In the genomic region with DNA sequence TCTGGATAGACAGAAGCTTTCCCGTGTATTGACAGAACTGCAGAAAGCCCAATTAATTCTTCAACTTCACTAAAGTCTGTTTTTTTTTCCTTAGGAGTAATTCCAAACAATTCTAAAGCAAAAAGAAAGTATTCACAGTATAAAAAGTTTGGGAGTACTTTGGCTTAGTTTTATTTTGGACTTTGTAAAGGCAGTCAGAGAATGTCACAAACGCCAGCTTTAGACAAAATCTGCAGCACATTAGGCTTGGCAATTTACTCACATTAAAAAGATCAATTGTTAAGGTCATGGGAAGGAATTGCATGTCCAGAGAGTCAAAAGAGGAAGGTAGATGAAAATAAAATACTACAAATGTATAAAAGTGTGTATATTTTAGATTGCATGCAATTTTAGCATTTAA, we compare ENCODE assay signal across 16 cellular contexts. TPM values are rescaled to one million over a fixed set of nuclear protein-coding genes. Genes with fewer than 3 reads are reported as not detected.
DNase-seq lines count a peak whose midpoint lies in the region; ATAC-seq and TF ChIP-seq lines count a peak whose summit lies in the region.
"Had no signal": no experiment of that assay in that cellular context is flagged by ENCODE, and none has a peak within 500 bp of the region (broad histone marks: within the 10 kb centered on the region; RNA-seq: fewer than 3 reads in every experiment).

No MANE protein-coding gene starts in this region.

- intact Hi-C loops in right lobe of liver (cut with DNase I): no loop called here

- no peak overlapping the region for H2BK5ac ChIP-seq in neuronal stem cell (ENCODE audit: low read length)

- H3K27ac Mint-ChIP-seq in activated T-cell treated with anti-CD3 and anti-CD28 coated beads, Interleukin-2, amount 50 U/mL, for 72 hours: no peak overlapping the region
- H3K27ac Mint-ChIP-seq: CD4-positive, alpha-beta memory T cell; HFFc6 had no signal

- peak overlapping the region; percentile 59 for H2AFZ ChIP-seq in neuronal stem cell (ENCODE audit: low read length)

- no peak overlapping the region for H3K4me3 Mint-ChIP-seq in activated T-cell treated with anti-CD3 and anti-CD28 coated beads, Interleukin-2, amount 50 U/mL, for 72 hours
- H3K4me3 Mint-ChIP-seq: CD4-positive, alpha-beta memory T cell; HFFc6 had no signal

- H3K27ac ChIP-seq in right lobe of liver (peak overlapping the region in 1 of 3 donors; percentile 14), neuronal stem cell (replicated peaks; ENCODE audit: low read length) (no peak overlapping the region), WERI-Rb-1 (no peak overlapping the region)

- no peak overlapping the region for H2BK120ac ChIP-seq in neuronal stem cell (ENCODE audit: low read depth, low read length)

- H3K18ac ChIP-seq in neuronal stem cell (ENCODE audit: low read length): no peak overlapping the region

- TF ChIP-seq CTCF in right lobe of liver (IDR thresholded peaks at IDR 0.05): no peak
- no peak for TF ChIP-seq CTCF in WERI-Rb-1 (IDR thresholded peaks at IDR 0.05; ENCODE audit: low read depth, low read length)

- H3K36me3 Mint-ChIP-seq in activated T-cell treated with anti-CD3 and anti-CD28 coated beads, Interleukin-2, amount 50 U/mL, for 72 hours (ENCODE audit: insufficient read depth in 2 of 2): no peaks in the 10 kb centered on the region
- H3K36me3 Mint-ChIP-seq: CD4-positive, alpha-beta memory T cell had no signal

- H4K8ac ChIP-seq in neuronal stem cell (ENCODE audit: low read depth, low read length): no peak overlapping the region

- H2BK12ac ChIP-seq in neuronal stem cell (ENCODE audit: low read length): no peak overlapping the region

- peak; percentile 65 to 73 (median 70) for ATAC-seq in right lobe of liver
- no peak for ATAC-seq in activated T-cell treated with anti-CD3 and anti-CD28 coated beads, Interleukin-2, amount 50 U/mL, for 72 hours (replicated peaks in 1 of 2)

- H2BK15ac ChIP-seq in neuronal stem cell (ENCODE audit: low read length): no peak overlapping the region

- no peak overlapping the region for H4K91ac ChIP-seq in neuronal stem cell (ENCODE audit: low read depth, low read length, poor library complexity)

- H3K4me3 ChIP-seq in right lobe of liver (no peak overlapping the region), neuronal stem cell (ENCODE audit: low read length in 2 of 2) (no peak overlapping the region), WERI-Rb-1 (ENCODE audit: low read depth, low read length) (no peak overlapping the region)
- H3K4me3 ChIP-seq: HAP-1 had no signal

- no peak overlapping the region for H3K4ac ChIP-seq in neuronal stem cell (ENCODE audit: low read length)

- H3K4me1 Mint-ChIP-seq in activated T-cell treated with anti-CD3 and anti-CD28 coated beads, Interleukin-2, amount 50 U/mL, for 72 hours (ENCODE audit: low read depth): no peaks in the 10 kb centered on the region
- H3K4me1 Mint-ChIP-seq: CD4-positive, alpha-beta memory T cell had no signal

- H3K27me3 ChIP-seq in right lobe of liver (no peaks in the 10 kb centered on the region), neuronal stem cell (ENCODE audit: control insufficient read depth in 3 of 3, insufficient read depth in 3 of 3, low read depth in 1 of 3, low read length in 3 of 3) (no peaks in the 10 kb centered on the region), WERI-Rb-1 (ENCODE audit: insufficient read depth, low read depth, severe bottlenecking) (no peaks in the 10 kb centered on the region)

- H3K9me3 Mint-ChIP-seq in activated T-cell treated with anti-CD3 and anti-CD28 coated beads, Interleukin-2, amount 50 U/mL, for 72 hours: peaks cover 0 to 2% of the 10 kb centered on the region in 2 donors
- H3K9me3 Mint-ChIP-seq: HFFc6 had no signal

- no peak overlapping the region for H3K14ac ChIP-seq in neuronal stem cell (ENCODE audit: low read length)

- H3K23ac ChIP-seq in neuronal stem cell (ENCODE audit: low read depth, low read length, poor library complexity): no peak overlapping the region

- TF ChIP-seq POLR2A in right lobe of liver (IDR thresholded peaks at IDR 0.05): no peak

- no peak overlapping the region for H3K4me2 ChIP-seq in neuronal stem cell (ENCODE audit: insufficient read depth, low read length, poor library complexity, severe bottlenecking)

- no peaks in the 10 kb centered on the region for H3K36me3 ChIP-seq in right lobe of liver
- no peaks in the 10 kb centered on the region for H3K36me3 ChIP-seq in neuronal stem cell (replicated peaks in 1 of 2; ENCODE audit: control insufficient read depth in 2 of 2, insufficient read depth in 2 of 2, low read length in 2 of 2)
- H3K36me3 ChIP-seq in WERI-Rb-1: no peaks in the 10 kb centered on the region
- H3K36me3 ChIP-seq: HAP-1 had no signal

- H3K9me3 ChIP-seq in right lobe of liver (no peaks in the 10 kb centered on the region), neuronal stem cell (replicated peaks in 1 of 2; ENCODE audit: control insufficient read depth in 2 of 2, insufficient read depth in 1 of 2, low read depth in 1 of 2, low read length in 2 of 2) (peaks cover 0 to 3% of the 10 kb centered on the region in 2 donors), WERI-Rb-1 (ENCODE audit: severe bottlenecking) (no peaks in the 10 kb centered on the region)
- H3K9me3 ChIP-seq: HAP-1 had no signal

- no peaks in the 10 kb centered on the region for H3K27me3 Mint-ChIP-seq in activated T-cell treated with anti-CD3 and anti-CD28 coated beads, Interleukin-2, amount 50 U/mL, for 72 hours (ENCODE audit: low read depth)
- H3K27me3 Mint-ChIP-seq: CD4-positive, alpha-beta memory T cell had no signal

- 22% methylated on average over 2 of the region's 2 CpGs for WGBS in right lobe of liver (ENCODE audit: insufficient coverage, low coverage, low lambda C conversion rate, missing lambda C conversion rate)
- WGBS in neuronal stem cell (ENCODE audit: extremely low coverage in 2 of 2, insufficient read length in 2 of 2, insufficient replicate concordance in 1 of 2), 2 donors: no CpG with 5 or more reads among the region's 2 CpGs

- no peaks in the 10 kb centered on the region for H3K79me1 ChIP-seq in neuronal stem cell (ENCODE audit: low read depth, low read length)

- peak; percentile 12 for DNase-seq in globus pallidus (ENCODE audit: low spot score)
- no peak for DNase-seq in right lobe of liver
- DNase-seq in neuronal stem cell (ENCODE audit: low spot score): no peak
- DNase-seq in activated T-cell treated with anti-CD3 and anti-CD28 coated beads, Interleukin-2, amount 50 U/mL, for 72 hours: no peak
- no peak for DNase-seq in activated CD8-positive, alpha-beta memory T cell treated with anti-CD3 and anti-CD28 coated beads for 24 hours
- DNase-seq in WERI-Rb-1: no peak
- DNase-seq: C1 segment of cervical spinal cord; Calu3; CD4-positive, alpha-beta memory T cell; COR-L47; DMS53; DMS79 treated with DMSO at 0.1 percent for 48 hours; GF-D8; GOT3; HFFc6 had no signal

- H2AK5ac ChIP-seq in neuronal stem cell (ENCODE audit: low read depth, low read length): no peak overlapping the region

- H3K4me1 ChIP-seq in right lobe of liver: peaks cover 0 to 10% (median 4%) of the 10 kb centered on the region in 4 donors
- no peaks in the 10 kb centered on the region for H3K4me1 ChIP-seq in neuronal stem cell (ENCODE audit: control insufficient read depth in 2 of 2, insufficient read depth in 1 of 2, low read depth in 1 of 2, low read length in 2 of 2)

- H3K9ac ChIP-seq in neuronal stem cell (ENCODE audit: low read depth, low read length, poor library complexity): no peak overlapping the region

RNA-seq across cellular contexts. Expression of gene GBE1, which starts 47.5 kb away (rescaled TPM):
- 10 to 100 TPM; 27.3 to 66.0 (median 57.3) TPM for total RNA-seq in right lobe of liver
- polyA plus RNA-seq in neuronal stem cell (2013, experiment 1 of 2): 2.7 TPM
- polyA plus RNA-seq in neuronal stem cell (2013, experiment 2 of 2): 3.1 TPM
- 10 to 100 TPM; 13.8 to 18.7 TPM for total RNA-seq in activated T-cell treated with anti-CD3 and anti-CD28 coated beads, Interleukin-2, amount 50 U/mL, for 72 hours

Comparison
In these comparisons a context has a peak if more than half of its experiments do, and no peak if none do; other contexts are left out.
1. ATAC-seq: peak in right lobe of liver (4 of 4); none in activated T-cell treated with anti-CD3 and anti-CD28 coated beads, Interleukin-2, amount 50 U/mL, for 72 hours (0 of 2).